In genomic region chr6:85419046-85419759, GRCh38 we compare ENCODE assay signal across 9 cellular contexts. TPM values are rescaled to one million over a fixed set of nuclear protein-coding genes. Genes with fewer than 3 reads are reported as not detected.
DNase-seq lines count a peak whose midpoint lies in the region; ATAC-seq and TF ChIP-seq lines count a peak whose summit lies in the region.
"Had no signal": no experiment of that assay in that cellular context is flagged by ENCODE, and none has a peak within 500 bp of the region (broad histone marks: within the 10 kb centered on the region; RNA-seq: fewer than 3 reads in every experiment).

No MANE protein-coding gene starts in this region.

- peaks cover 2% of the 10 kb centered on the region for H3K27me3 Mint-ChIP-seq in IgD-negative memory B cell
- H3K27me3 Mint-ChIP-seq in progenitor cell of endocrine pancreas, result no peaks in the 10 kb centered on the region
- H3K27me3 Mint-ChIP-seq: brain had no signal

- H3K56ac ChIP-seq in mesendoderm (ENCODE audit: low read length), result no peak overlapping the region

- no peaks in the 10 kb centered on the region for H3K27me3 ChIP-seq in mesendoderm (ENCODE audit: insufficient read depth, low read length, poor library complexity)

- H3K36me3 Mint-ChIP-seq in IgD-negative memory B cell (peaks cover 2% of the 10 kb centered on the region), progenitor cell of endocrine pancreas (ENCODE audit: insufficient read depth) (no peaks in the 10 kb centered on the region)
- H3K36me3 Mint-ChIP-seq: brain had no signal

- H3K27ac Mint-ChIP-seq in IgD-negative memory B cell (peak overlapping the region; percentile 18 to 96 (median 50)), progenitor cell of endocrine pancreas (no peak overlapping the region)

- peak overlapping the region; percentile 86 for H4K8ac ChIP-seq in mesendoderm (ENCODE audit: low read depth, low read length)

- H3K79me1 ChIP-seq in mesendoderm (ENCODE audit: low read length), result no peaks in the 10 kb centered on the region

- no peak for TF ChIP-seq CTCF in GM13976 (IDR thresholded peaks at IDR 0.05; ENCODE audit: borderline replicate concordance, control extremely low read depth, extremely low read depth, insufficient read depth, missing control alignments)
- no peak for TF ChIP-seq CTCF in progenitor cell of endocrine pancreas (IDR thresholded peaks at IDR 0.05; ENCODE audit: unreplicated experiment)

- no peak overlapping the region for H2BK5ac ChIP-seq in mesendoderm (ENCODE audit: low read length)

- in situ Hi-C loops in GM13976 (cut with MboI; ENCODE audit: low sequenced_read_pairs, unreplicated experiment), result no loop called here

- H2AK5ac ChIP-seq in mesendoderm (ENCODE audit: low read length), result no peak overlapping the region

- H3K4me1 ChIP-seq in mesendoderm (ENCODE audit: control insufficient read depth, low read depth, low read length), result no peaks in the 10 kb centered on the region

- DNase-seq in GM13976 (ENCODE audit: low spot score) (peak; percentile 25), mesendoderm (no peak), HPDE6-E6E7 (ENCODE audit: extremely low spot score) (no peak), hepatic stellate cell (ENCODE audit: low spot score) (no peak), progenitor cell of endocrine pancreas (ENCODE audit: low spot score, unreplicated experiment) (no peak)

- H3K18ac ChIP-seq in mesendoderm (ENCODE audit: low read length), result no peak overlapping the region

- H3K9ac ChIP-seq in mesendoderm (ENCODE audit: low read length), result no peak overlapping the region

- no peak overlapping the region for H3K23ac ChIP-seq in mesendoderm (ENCODE audit: low read length)

- H3K9me3 Mint-ChIP-seq in IgD-negative memory B cell, result peaks cover 0 to 4% (median 0%) of the 10 kb centered on the region in 3 donors
- peaks cover 4% of the 10 kb centered on the region for H3K9me3 Mint-ChIP-seq in progenitor cell of endocrine pancreas (ENCODE audit: low read depth)
- H3K9me3 Mint-ChIP-seq: brain had no signal

- H2BK15ac ChIP-seq in mesendoderm (replicated peaks; ENCODE audit: low read depth), result no peak overlapping the region

- ATAC-seq in GM21723 (IDR thresholded peaks at IDR 0.05; ENCODE audit: unreplicated experiment), result peak; percentile 77
- ATAC-seq in GM21526 (IDR thresholded peaks at IDR 0.05; ENCODE audit: low FRiP score, unreplicated experiment), result no peak

- H3K79me2 ChIP-seq in mesendoderm (ENCODE audit: control insufficient read depth, insufficient read depth, low read length), result no peaks in the 10 kb centered on the region

- H4K5ac ChIP-seq in mesendoderm (ENCODE audit: low read length), result no peak overlapping the region

- H3K4ac ChIP-seq in mesendoderm (ENCODE audit: low read depth, low read length), result no peak overlapping the region

- H2BK120ac ChIP-seq in mesendoderm (ENCODE audit: low read depth, low read length), result no peak overlapping the region

- no peak overlapping the region for H3K27ac ChIP-seq in mesendoderm (ENCODE audit: low read depth, low read length)

- H3K36me3 ChIP-seq in mesendoderm (ENCODE audit: control insufficient read depth, insufficient read depth, low read length), result no peaks in the 10 kb centered on the region

- H3K4me3 Mint-ChIP-seq in IgD-negative memory B cell (peak overlapping the region; percentile 4 to 91 (median 74)), progenitor cell of endocrine pancreas (ENCODE audit: low read depth) (no peak overlapping the region)
- H3K4me3 Mint-ChIP-seq: brain had no signal

- no peak overlapping the region for H3K4me2 ChIP-seq in mesendoderm (ENCODE audit: low read length)

- peaks cover 19 to 36% (median 32%) of the 10 kb centered on the region in 3 donors for H3K4me1 Mint-ChIP-seq in IgD-negative memory B cell
- peaks cover 1% of the 10 kb centered on the region for H3K4me1 Mint-ChIP-seq in progenitor cell of endocrine pancreas (ENCODE audit: low read depth)
- H3K4me1 Mint-ChIP-seq: brain had no signal

- H3K4me3 ChIP-seq in mesendoderm (ENCODE audit: low read length), result no peak overlapping the region

- WGBS in mesendoderm (ENCODE audit: extremely low coverage, insufficient coverage, low lambda C conversion rate), result no CpG with 5 or more reads among the region's 2 CpGs

RNA-seq across cellular contexts. Expression of gene NT5E, which starts 30.7 kb away (rescaled TPM):
- polyA plus RNA-seq in IgD-negative memory B cell, result 118 TPM
- 0.62 TPM for polyA plus RNA-seq in mesendoderm (2013, experiment 1 of 2)
- polyA plus RNA-seq in mesendoderm (2013, experiment 2 of 2), result 0.50 TPM
- total RNA-seq in progenitor cell of endocrine pancreas, result 31.9 and 38.2 TPM in 2 replicates
